In genomic region chr13:47230155-47230554, GRCh38 we compare ENCODE assay signal across 29 cellular contexts.
"Had no signal": no experiment of that assay in that cellular context is flagged by ENCODE, and none has a peak within 500 bp of the region (broad histone marks: within the 10 kb centered on the region; RNA-seq: fewer than 3 reads in every experiment).

No MANE protein-coding gene starts in this region.

- H3K9me3 ChIP-seq: body of pancreas, gastrocnemius medialis had no signal

- H3K4me1 ChIP-seq: adrenal gland, body of pancreas, gastrocnemius medialis had no signal

- H3K4me3 ChIP-seq: adrenal gland, body of pancreas, esophagus muscularis mucosa, gastrocnemius medialis, heart left ventricle had no signal

- H3K36me3 ChIP-seq: adrenal gland, esophagus muscularis mucosa, gastrocnemius medialis, heart left ventricle had no signal

- FAIRE-seq: colon had no signal

- H3K4me3 Mint-ChIP-seq: activated CD8-positive, alpha-beta T cell treated with anti-CD3 and anti-CD28 coated beads for 36 hours; activated naive CD8-positive, alpha-beta T cell; activated T-cell treated with anti-CD3 and anti-CD28 coated beads, Interleukin-2, amount 50 U/mL, for 4 hours; activated T-helper 17 cell treated with anti-CD3 and anti-CD28 coated beads, Interleukin-2, amount 50 U/mL, for 72 hours; effector memory CD8-positive, alpha-beta T cell had no signal

- H3K27ac Mint-ChIP-seq: activated CD8-positive, alpha-beta T cell treated with anti-CD3 and anti-CD28 coated beads for 36 hours; activated naive CD8-positive, alpha-beta T cell; activated T-helper 17 cell treated with anti-CD3 and anti-CD28 coated beads, Interleukin-2, amount 50 U/mL, for 72 hours; effector memory CD8-positive, alpha-beta T cell had no signal

- H3K27me3 Mint-ChIP-seq: activated CD8-positive, alpha-beta T cell treated with anti-CD3 and anti-CD28 coated beads for 36 hours; activated naive CD8-positive, alpha-beta T cell; activated T-helper 17 cell treated with anti-CD3 and anti-CD28 coated beads, Interleukin-2, amount 50 U/mL, for 72 hours; effector memory CD8-positive, alpha-beta T cell had no signal

- H3K36me3 Mint-ChIP-seq: activated naive CD8-positive, alpha-beta T cell had no signal

- ATAC-seq: activated CD8-positive, alpha-beta T cell treated with anti-CD3 and anti-CD28 coated beads for 36 hours; activated T-cell treated with anti-CD3 and anti-CD28 coated beads, Interleukin-2, amount 50 U/mL, for 4 hours; activated T-helper 17 cell treated with anti-CD3 and anti-CD28 coated beads, Interleukin-2, amount 50 U/mL, for 72 hours; body of pancreas; effector memory CD8-positive, alpha-beta T cell; foreskin keratinocyte; gastrocnemius medialis; heart left ventricle had no signal

- H3K27ac ChIP-seq: adrenal gland, body of pancreas, esophagus muscularis mucosa, foreskin keratinocyte, gastrocnemius medialis, heart left ventricle had no signal

- H3K4me1 Mint-ChIP-seq: activated T-helper 17 cell treated with anti-CD3 and anti-CD28 coated beads, Interleukin-2, amount 50 U/mL, for 72 hours had no signal

- DNase-seq: activated CD4-positive, alpha-beta T cell treated with anti-CD3 and anti-CD28 coated beads for 48 hours; activated CD4-positive, alpha-beta T cell treated with anti-CD3 and anti-CD28 coated beads, Interleukin-2, amount 50 U/mL, for 1 hour; activated CD4-positive, alpha-beta T cell treated with anti-CD3 and anti-CD28 coated beads, Interleukin-2, amount 50 U/mL, for 48 hours; activated CD8-positive, alpha-beta memory T cell treated with anti-CD3 and anti-CD28 coated beads for 24 hours; activated CD8-positive, alpha-beta T cell treated with anti-CD3 and anti-CD28 coated beads for 36 hours; activated effector memory CD4-positive, alpha-beta T cell treated with Interleukin-2 at 50 U/mL for 16 hours; activated gamma-delta T cell treated with Interleukin-2 at 50 U/mL for 16 hours; activated naive CD4-positive, alpha-beta T cell treated with anti-CD3 and anti-CD28 coated beads, Interleukin-2, amount 50 U/mL, for 16 hours; activated naive CD4-positive, alpha-beta T cell treated with Interleukin-2 at 50 U/mL for 16 hours; activated T-cell treated with anti-CD3 and anti-CD28 coated beads, Interleukin-2, amount 50 U/mL, for 4 hours; adrenal gland; amygdala; aorta; body of pancreas; caudate nucleus; cortex of kidney; dermis blood vessel endothelial cell; effector CD4-positive, alpha-beta T cell; effector memory CD8-positive, alpha-beta T cell; erythroblast; foreskin keratinocyte; gastrocnemius medialis; glutamatergic neuron; heart left ventricle; T-helper 2 cell had no signal

- H3K27me3 ChIP-seq: adrenal gland, body of pancreas, esophagus muscularis mucosa, foreskin keratinocyte, gastrocnemius medialis, heart left ventricle had no signal
